24 cellular contexts compared by ENCODE assay signal in genomic region chr1:236057546-236057945, GRCh38. TPM values are rescaled to one million over a fixed set of nuclear protein-coding genes. Genes with fewer than 3 reads are reported as not detected.
DNase-seq lines count a peak whose midpoint lies in the region; ATAC-seq and TF ChIP-seq lines count a peak whose summit lies in the region.
"Had no signal": no experiment of that assay in that cellular context is flagged by ENCODE, and none has a peak within 500 bp of the region (broad histone marks: within the 10 kb centered on the region; RNA-seq: fewer than 3 reads in every experiment).

No MANE protein-coding gene starts in this region.

- H3K4me1 Mint-ChIP-seq in CD8-positive, alpha-beta memory T cell, result peaks cover 6 to 9% (median 8%) of the 10 kb centered on the region in 3 donors

- H3K4me3 ChIP-seq in right cardiac atrium (ENCODE audit: low read length) (no peak overlapping the region), fibroblast of lung (replicated peaks in 1 of 4; ENCODE audit: control extremely low read depth in 1 of 4, insufficient read depth in 1 of 4, low read depth in 3 of 4, low read length in 4 of 4) (no peak overlapping the region), ovary (peak overlapping the region; percentile 16), foreskin fibroblast (ENCODE audit: low read depth in 1 of 2, low read length in 2 of 2) (peak overlapping the region in 1 of 2 donors; percentile 16)
- no peak overlapping the region for H3K4me3 ChIP-seq in CD8-positive, alpha-beta memory T cell (ENCODE audit: low read length)
- H3K4me3 ChIP-seq: smooth muscle cell had no signal

- no peak for TF ChIP-seq CTCF in fibroblast of lung (conservative IDR thresholded peaks at IDR 0.05 in 1 of 2, IDR thresholded peaks at IDR 0.05 in 1 of 2; ENCODE audit: low read depth in 1 of 2, low read length in 2 of 2)
- TF ChIP-seq CTCF in ovary (IDR thresholded peaks at IDR 0.05), result no peak
- no peak for TF ChIP-seq CTCF in foreskin fibroblast (IDR thresholded peaks at IDR 0.05; ENCODE audit: low read depth, low read length)

- H3K9ac ChIP-seq in fibroblast of lung (ENCODE audit: insufficient read depth, low read length), result no peak overlapping the region

- WGBS in right cardiac atrium, result 96% methylated on average over 5 of the region's 5 CpGs
- WGBS in ovary, 3 donors, result 86 to 95% (median 90%) methylated on average over 5 of the region's 5 CpGs

- H3K4me1 ChIP-seq in right cardiac atrium (ENCODE audit: control insufficient read depth, insufficient read depth, low read length), result peaks cover 13% of the 10 kb centered on the region
- H3K4me1 ChIP-seq in fibroblast of lung (ENCODE audit: control insufficient read depth, extremely low read depth, insufficient read depth, low read length), result peaks cover 7% of the 10 kb centered on the region
- peaks cover 8% of the 10 kb centered on the region for H3K4me1 ChIP-seq in ovary (ENCODE audit: insufficient read depth)
- H3K4me1 ChIP-seq in CD8-positive, alpha-beta memory T cell (ENCODE audit: insufficient read depth, low read length), result no peaks in the 10 kb centered on the region

- ATAC-seq in right cardiac atrium (no peak), Right ventricle myocardium inferior (no peak), GM19455 (IDR thresholded peaks at IDR 0.05; ENCODE audit: unreplicated experiment) (no peak)

- H3K4me2 ChIP-seq in fibroblast of lung (ENCODE audit: extremely low read depth, insufficient read depth, low read length), result no peak overlapping the region

- POLR2A ChIA-PET in CD8-positive, alpha-beta memory T cell (lab: Charles Lee), result no interaction called here

- no peaks in the 10 kb centered on the region for H3K9me3 ChIP-seq in right cardiac atrium (ENCODE audit: control insufficient read depth, low read length)
- no peaks in the 10 kb centered on the region for H3K9me3 ChIP-seq in fibroblast of lung (ENCODE audit: control insufficient read depth, insufficient read depth, low read depth, low read length)
- H3K9me3 ChIP-seq in ovary, result no peaks in the 10 kb centered on the region
- no peaks in the 10 kb centered on the region for H3K9me3 ChIP-seq in CD8-positive, alpha-beta memory T cell (ENCODE audit: low read length)

- H3K79me2 ChIP-seq in fibroblast of lung (ENCODE audit: control insufficient read depth, insufficient read depth, low read length), result peaks cover 28% of the 10 kb centered on the region

- CTCF ChIA-PET in CD8-positive, alpha-beta memory T cell (lab: Charles Lee), result interaction anchor here (1.4 kb wide), 1 partner anchor 10 kb away, joined by 3 read pairs; no protein-coding TSS in a partner anchor

- no peak overlapping the region for H2AFZ ChIP-seq in fibroblast of lung (ENCODE audit: low read length)

- no peak for TF ChIP-seq POLR2A in ovary (IDR thresholded peaks at IDR 0.05)

- peak overlapping the region; percentile 67 for H3K27ac ChIP-seq in right cardiac atrium (ENCODE audit: low read length)
- H3K27ac ChIP-seq in fibroblast of lung (ENCODE audit: insufficient read depth, low read length), result peak overlapping the region; percentile 23
- H3K27ac ChIP-seq in ovary, result peak overlapping the region in 1 of 2 donors; percentile 10
- no peak overlapping the region for H3K27ac ChIP-seq in CD8-positive, alpha-beta memory T cell (ENCODE audit: low read depth, low read length)
- H3K27ac ChIP-seq: VCaP had no signal

- TF ChIP-seq EP300 in ovary (IDR thresholded peaks at IDR 0.05), result no peak

- H3K36me3 Mint-ChIP-seq in CD8-positive, alpha-beta memory T cell, result no peaks in the 10 kb centered on the region

- DNase-seq in right cardiac atrium, result no peak
- DNase-seq in Right ventricle myocardium inferior (ENCODE audit: missing footprints), result no peak
- no peak for DNase-seq in fibroblast of lung (ENCODE audit: low read depth in 2 of 2)
- DNase-seq in ovary, result peak in 1 of 5 donors; percentile 12
- DNase-seq in NCI-H748 treated with DMSO at 0.1 percent for 48 hours (lab: John Stamatoyannopoulos, UW), result no peak
- no peak for DNase-seq in foreskin fibroblast
- DNase-seq in CD8-positive, alpha-beta memory T cell, result no peak
- DNase-seq: activated CD4-positive, alpha-beta T cell treated with anti-CD3 and anti-CD28 coated beads, Interleukin-2, amount 10 ng/mL, durations not matched to agents 24 days and 14 days; activated gamma-delta T cell; activated naive CD8-positive, alpha-beta T cell treated with anti-CD3 and anti-CD28 coated beads, Interleukin-2, amount 50 U/mL, for 24 hours; activated T-cell treated with anti-CD3 and anti-CD28 coated beads, Interleukin-2, amount 50 U/mL, for 1 hour; CD4-positive, alpha-beta T cell; Kasumi-1; kidney glomerular epithelial cell; NCI-H446 treated with DMSO at 0.1 percent for 48 hours; nucleus accumbens; Right ventricle myocardium superior; stimulated activated CD4-positive, alpha-beta T cell treated with anti-CD3 and anti-CD28 coated beads, Interleukin-2, amount 100 ng/mL, for 24 hours; SW 1271; T-helper 9 cell had no signal

- H3K27me3 ChIP-seq in right cardiac atrium (ENCODE audit: control insufficient read depth, insufficient read depth) (no peaks in the 10 kb centered on the region), fibroblast of lung (ENCODE audit: control insufficient read depth, insufficient read depth, low read length) (no peaks in the 10 kb centered on the region), ovary (no peaks in the 10 kb centered on the region)
- peaks cover 2% of the 10 kb centered on the region for H3K27me3 ChIP-seq in CD8-positive, alpha-beta memory T cell (ENCODE audit: insufficient read depth, low read length, poor library complexity, severe bottlenecking)

- H3K36me3 ChIP-seq in fibroblast of lung (ENCODE audit: control insufficient read depth, insufficient read depth, low read length), result no peaks in the 10 kb centered on the region
- no peaks in the 10 kb centered on the region for H3K36me3 ChIP-seq in ovary
- H3K36me3 ChIP-seq in CD8-positive, alpha-beta memory T cell (ENCODE audit: insufficient read depth, low read length), result no peaks in the 10 kb centered on the region

- no peak overlapping the region for H3K4me3 Mint-ChIP-seq in CD8-positive, alpha-beta memory T cell
- H3K4me3 Mint-ChIP-seq: activated CD4-positive, alpha-beta T cell treated with anti-CD3 and anti-CD28 coated beads, Interleukin-2, amount 10 ng/mL, durations not matched to agents 24 days and 14 days; activated naive CD8-positive, alpha-beta T cell treated with anti-CD3 and anti-CD28 coated beads, Interleukin-2, amount 50 U/mL, for 24 hours; CD4-positive, alpha-beta T cell had no signal

- no peaks in the 10 kb centered on the region for H4K20me1 ChIP-seq in fibroblast of lung (ENCODE audit: control insufficient read depth, extremely low read depth, insufficient read depth, low read length)

- intact Hi-C loops in right cardiac atrium (cut with DNase I), result no loop called here
- intact Hi-C loops in Right ventricle myocardium inferior (cut with DNase I), result no loop called here
- intact Hi-C loops in ovary (cut with DNase I), result no loop called here

- peaks cover 0 to 3% (median 0%) of the 10 kb centered on the region in 5 donors for H3K9me3 Mint-ChIP-seq in CD8-positive, alpha-beta memory T cell
- H3K9me3 Mint-ChIP-seq: activated CD4-positive, alpha-beta T cell treated with anti-CD3 and anti-CD28 coated beads, Interleukin-2, amount 10 ng/mL, durations not matched to agents 24 days and 14 days; CD4-positive, alpha-beta T cell had no signal

- peak overlapping the region in 1 of 8 donors; percentile 43 for H3K27ac Mint-ChIP-seq in CD8-positive, alpha-beta memory T cell
- H3K27ac Mint-ChIP-seq: activated CD4-positive, alpha-beta T cell treated with anti-CD3 and anti-CD28 coated beads, Interleukin-2, amount 10 ng/mL, durations not matched to agents 24 days and 14 days; activated naive CD8-positive, alpha-beta T cell treated with anti-CD3 and anti-CD28 coated beads, Interleukin-2, amount 50 U/mL, for 24 hours; CD4-positive, alpha-beta T cell had no signal

- peaks cover 6 to 12% of the 10 kb centered on the region in 2 donors for H3K27me3 Mint-ChIP-seq in CD8-positive, alpha-beta memory T cell

RNA-seq across cellular contexts. Expression of gene NID1, which starts 7.3 kb away (rescaled TPM):
- total RNA-seq in right cardiac atrium (100 to 1,000 TPM in 1 of 4 donors, 10 to 100 TPM in 3; 31.3 to 107 (median 58.1) TPM), Right ventricle myocardium inferior (65.8 TPM), fibroblast of lung (29.1 and 29.3 TPM in 2 replicates), ovary (100 to 1,000 TPM in 3 of 7 donors, 10 to 100 TPM in 4; 59.2 to 141 (median 72.0) TPM)
- polyA plus RNA-seq in right cardiac atrium (24.4 TPM), fibroblast of lung (53.4 and 152 TPM in 2 replicates), ovary (100 to 1,000 TPM in 1 of 2 donors, 10 to 100 TPM in 1; 76.4 to 147 TPM)
- 45.1 and 163 TPM in 2 replicates for polyA plus RNA-seq in fibroblast of lung (2012)
- polyA minus RNA-seq in fibroblast of lung (ENCODE audit: low replicate concordance), result 122 and 241 TPM in 2 replicates
- total RNA-seq in CD8-positive, alpha-beta memory T cell, result under 1 TPM; 0.09 to 0.15 TPM
- not detected for polyA plus RNA-seq in CD8-positive, alpha-beta memory T cell
- total RNA-seq: OCI-LY7 had no signal

Comparison
In these comparisons a context has a peak if more than half of its experiments do, and no peak if none do; other contexts are left out.
1. RNA of gene NID1, which starts 7.3 kb away (total RNA-seq): 31.3 to 107 TPM in right cardiac atrium, 59.2 to 141 TPM in ovary, 65.8 TPM in Right ventricle myocardium inferior (single experiment) and 29.1 to 29.3 TPM in fibroblast of lung; 0.09 to 0.15 TPM in CD8-positive, alpha-beta memory T cell; every median in the first group is over 10 times any median in the second.